1 cellular context compared by ENCODE assay signal in the genomic region with DNA sequence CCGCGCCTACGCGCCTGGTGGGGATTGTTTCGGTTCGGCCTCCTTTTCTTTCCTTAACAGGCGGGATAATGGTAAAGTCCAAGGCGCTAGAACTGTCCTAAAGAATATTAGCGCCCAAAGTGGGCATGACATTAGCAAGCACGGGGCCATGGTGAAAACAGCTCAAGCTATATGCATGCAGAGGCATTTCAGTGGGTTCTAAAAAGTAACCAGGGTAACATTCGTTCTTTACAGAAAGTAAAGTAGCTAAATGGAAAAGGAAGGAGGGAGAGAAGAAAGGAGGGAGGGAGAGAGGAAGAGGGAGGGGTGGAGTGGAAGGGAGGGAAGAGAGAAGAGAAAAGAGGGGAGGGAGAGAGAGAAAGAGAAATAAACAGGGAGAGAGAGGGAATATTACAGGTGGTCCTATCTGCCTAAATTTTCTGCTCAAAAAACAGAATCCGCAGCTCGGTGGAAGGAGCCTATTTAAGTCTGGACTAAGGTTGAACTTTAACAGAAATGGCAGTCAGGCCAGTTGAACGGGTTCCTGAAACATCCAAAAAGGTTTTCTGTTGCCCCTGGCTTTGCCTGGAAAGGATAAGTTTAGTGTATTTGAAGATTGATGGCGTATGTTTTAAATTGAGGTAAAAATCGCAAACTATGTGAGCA.
TF ChIP-seq lines count a peak whose summit lies in the region.

No MANE protein-coding gene starts in this region.

TF ChIP-seq in GM12878, 131 proteins besides CTCF, POLR2A, EP300 and RAD21:
- TF ChIP-seq TCF3 (IDR thresholded peaks at IDR 0.05; ENCODE audit: borderline replicate concordance, insufficient read depth, low read depth, low read length) = no peak
- no peak for TF ChIP-seq ATF2 (IDR thresholded peaks at IDR 0.05; ENCODE audit: low read length)
- no peak for TF ChIP-seq SMARCA5 (IDR thresholded peaks at IDR 0.05)
- no peak for TF ChIP-seq POLR2AphosphoS5 (IDR thresholded peaks at IDR 0.05; ENCODE audit: low read length)
- no peak for TF ChIP-seq STAT1 (conservative IDR thresholded peaks at IDR 0.05)
- 0 out of 2 replicates have a peak, but pooled peaks have one; percentile 31 for TF ChIP-seq BMI1 (IDR thresholded peaks at IDR 0.05; ENCODE audit: borderline replicate concordance)
